ENCODE assay signal across 3 cellular contexts in the genomic region with DNA sequence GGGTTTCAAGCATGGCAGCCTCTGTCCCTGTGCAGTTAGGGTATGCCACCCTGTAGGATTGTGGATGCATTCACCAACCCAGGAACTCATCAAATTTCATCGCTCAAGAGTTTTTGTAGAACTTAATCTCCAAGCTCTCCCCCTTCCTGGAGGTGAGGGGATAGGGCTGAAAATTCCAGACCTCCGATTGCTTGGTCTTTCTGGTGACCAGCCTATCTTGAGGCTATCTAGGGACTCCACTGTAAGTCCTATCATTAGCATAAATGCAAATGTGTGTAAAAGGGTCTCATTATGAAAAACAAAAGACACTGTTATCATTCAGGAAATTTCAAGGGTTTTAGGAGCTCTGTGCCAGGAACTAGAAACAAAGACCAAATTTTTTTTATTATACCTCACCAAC.
"Had no signal": no experiment of that assay in that cellular context is flagged by ENCODE, and none has a peak within 500 bp of the region (broad histone marks: within the 10 kb centered on the region; RNA-seq: fewer than 3 reads in every experiment).

No MANE protein-coding gene starts in this region.

- ATAC-seq: GM12878 had no signal

- H3K4me3 ChIP-seq: GM12878 had no signal

- DNase-seq: GDM1, GF-D8 had no signal
